Comparison of ENCODE assay signal across 13 cellular contexts in genomic region chr3:148146947-148147346, GRCh38.
DNase-seq lines count a peak whose midpoint lies in the region; ATAC-seq and TF ChIP-seq lines count a peak whose summit lies in the region.
"Had no signal": no experiment of that assay in that cellular context is flagged by ENCODE, and none has a peak within 500 bp of the region (broad histone marks: within the 10 kb centered on the region; RNA-seq: fewer than 3 reads in every experiment).

No MANE protein-coding gene starts in this region.

- H3K4me2 ChIP-seq in osteoblast (ENCODE audit: insufficient read depth, low read length), result peak overlapping the region; percentile 70

- no peaks in the 10 kb centered on the region for H3K36me3 ChIP-seq in osteoblast (ENCODE audit: insufficient read depth, low read length)
- no peaks in the 10 kb centered on the region for H3K36me3 ChIP-seq in testis (ENCODE audit: low read depth, missing control alignments)
- H3K36me3 ChIP-seq: esophagus squamous epithelium had no signal

- H3K27me3 ChIP-seq in osteoblast (ENCODE audit: insufficient read depth, low read length) (no peaks in the 10 kb centered on the region), testis (no peaks in the 10 kb centered on the region)
- H3K27me3 ChIP-seq: esophagus squamous epithelium had no signal

- TF ChIP-seq CTCF in RWPE1 (conservative IDR thresholded peaks at IDR 0.05; ENCODE audit: low read depth) (no peak), fibroblast of mammary gland (conservative IDR thresholded peaks at IDR 0.05; ENCODE audit: control insufficient read depth, insufficient read depth, low read depth, low read length) (no peak), osteoblast (IDR thresholded peaks at IDR 0.05; ENCODE audit: extremely low read depth, low read depth, low read length) (no peak), testis (IDR thresholded peaks at IDR 0.05) (no peak)

- POLR2A ChIA-PET in RWPE1 (lab: Yijun Ruan, JAX; ENCODE audit: low non-redundant PET), result no interaction called here

- CTCF ChIA-PET in RWPE1 (lab: Yijun Ruan, JAX), result no interaction called here

- H2AFZ ChIP-seq in osteoblast (ENCODE audit: low read length), result no peak overlapping the region

- H3K4me3 ChIP-seq in fibroblast of mammary gland (ENCODE audit: control insufficient read depth, low read depth, low read length) (no peak overlapping the region), osteoblast (ENCODE audit: insufficient read depth, low read length) (no peak overlapping the region), testis (no peak overlapping the region)
- H3K4me3 ChIP-seq: esophagus squamous epithelium had no signal

- 43 to 44% methylated on average over 1 of the region's 1 CpG for WGBS in testis, 2 donors

- no peaks in the 10 kb centered on the region for H3K79me2 ChIP-seq in osteoblast (ENCODE audit: insufficient read depth, low read length)

- no peak for TF ChIP-seq POLR2A in testis (IDR thresholded peaks at IDR 0.05)

- H3K4me1 ChIP-seq in osteoblast (ENCODE audit: insufficient read depth, low read length), result peaks cover 14% of the 10 kb centered on the region
- no peaks in the 10 kb centered on the region for H3K4me1 ChIP-seq in testis
- H3K4me1 ChIP-seq: esophagus squamous epithelium had no signal

- intact Hi-C loops in testis (cut with DNase I; ENCODE audit: low total_unique reads), result no loop called here

- H3K9me3 ChIP-seq in osteoblast (ENCODE audit: low read depth, low read length) (no peaks in the 10 kb centered on the region), testis (no peaks in the 10 kb centered on the region)
- H3K9me3 ChIP-seq: esophagus squamous epithelium had no signal

- H3K27ac ChIP-seq in RWPE1 (no peak overlapping the region), osteoblast (ENCODE audit: low read depth, low read length) (peak overlapping the region; percentile 7), testis (no peak overlapping the region)
- H3K27ac ChIP-seq: esophagus squamous epithelium had no signal

- no peaks in the 10 kb centered on the region for H4K20me1 ChIP-seq in osteoblast (ENCODE audit: insufficient read depth, low read length)

- DNase-seq in GM03348 (ENCODE audit: low spot score) (peak; percentile 32), RWPE1 (ENCODE audit: low spot score) (peak; percentile 8), fibroblast of mammary gland (ENCODE audit: low read depth) (peak; percentile 71), osteoblast (ENCODE audit: insufficient read length, low spot score, missing footprints) (no peak), testis (no peak)
- DNase-seq: activated CD4-positive, alpha-beta T cell treated with anti-CD3 and anti-CD28 coated beads for 48 hours; esophagus squamous epithelium; naive thymus-derived CD8-positive, alpha-beta T cell; NCI-H446 had no signal

- ATAC-seq in GM18907 (IDR thresholded peaks at IDR 0.05; ENCODE audit: unreplicated experiment) (no peak), HG02852 (IDR thresholded peaks at IDR 0.05; ENCODE audit: unreplicated experiment) (no peak)
- ATAC-seq in activated CD4-positive, CD25-positive, alpha-beta regulatory T cell treated with anti-CD3 and anti-CD28 coated beads, Interleukin-2, amount 50 U/mL, for 24 hours, result no peak
- ATAC-seq: naive thymus-derived CD8-positive, alpha-beta T cell; sciatic nerve had no signal

Comparison
In these comparisons a context has a peak if more than half of its experiments do, and no peak if none do; other contexts are left out.
1. DNase-seq: peak in GM03348 (single experiment), RWPE1 (single experiment) and fibroblast of mammary gland (single experiment); none in osteoblast (single experiment) and testis (single experiment).